Comparison of ENCODE assay signal across 15 cellular contexts in genomic region chr2:27027211-27027651, GRCh38. TPM values are rescaled to one million over a fixed set of nuclear protein-coding genes. Genes with fewer than 3 reads are reported as not detected.
A peak's percentile ranks its signal among the peaks of the same experiment; 100 is the strongest.
DNase-seq lines count a peak whose midpoint lies in the region; ATAC-seq, FAIRE-seq and TF ChIP-seq lines count a peak whose summit lies in the region.
"Had no signal": no experiment of that assay in that cellular context is flagged by ENCODE, and none has a peak within 500 bp of the region (broad histone marks: within the 10 kb centered on the region; RNA-seq: fewer than 3 reads in every experiment).

No MANE protein-coding gene starts in this region.

- H3K9me3 ChIP-seq in right atrium auricular region (no peaks in the 10 kb centered on the region), small intestine (ENCODE audit: control insufficient read depth, low read depth) (no peaks in the 10 kb centered on the region)
- H3K9me3 ChIP-seq: Peyer's patch had no signal

- H3K4me3 Mint-ChIP-seq in neural crest cell = no peak overlapping the region
- H3K4me3 Mint-ChIP-seq: CD14-positive monocyte had no signal

- H3K27ac ChIP-seq in right atrium auricular region (no peak overlapping the region), small intestine (ENCODE audit: low read depth in 1 of 2, low read length in 1 of 2) (no peak overlapping the region)
- H3K27ac ChIP-seq: Peyer's patch had no signal

- peak overlapping the region; percentile 92 for H3K27ac Mint-ChIP-seq in neural crest cell (ENCODE audit: unreplicated experiment)

- H3K36me3 ChIP-seq in right atrium auricular region = peaks cover 41% of the 10 kb centered on the region
- H3K36me3 ChIP-seq in small intestine (ENCODE audit: control insufficient read depth in 2 of 2, insufficient read depth in 2 of 2, low read length in 2 of 2) = peaks cover 0 to 2% of the 10 kb centered on the region in 2 donors

- ATAC-seq in GM18868 (IDR thresholded peaks at IDR 0.05; ENCODE audit: unreplicated experiment) = no peak
- ATAC-seq: HepG2 had no signal

- no peaks in the 10 kb centered on the region for H3K4me1 ChIP-seq in right atrium auricular region
- H3K4me1 ChIP-seq in small intestine (ENCODE audit: control insufficient read depth in 2 of 2, insufficient read depth in 1 of 2, low read depth in 1 of 2, low read length in 1 of 2) = no peaks in the 10 kb centered on the region

- no peaks in the 10 kb centered on the region for H3K27me3 Mint-ChIP-seq in neural crest cell (ENCODE audit: low read depth)

- TF ChIP-seq CTCF in right atrium auricular region (IDR thresholded peaks at IDR 0.05) (no peak), neural crest cell (conservative IDR thresholded peaks at IDR 0.05) (no peak)

- H3K4me3 ChIP-seq in right atrium auricular region (no peak overlapping the region), small intestine (ENCODE audit: low read depth in 1 of 2, low read length in 2 of 2) (no peak overlapping the region)
- H3K4me3 ChIP-seq: Peyer's patch had no signal

- no peaks in the 10 kb centered on the region for H3K9me3 Mint-ChIP-seq in neural crest cell
- H3K9me3 Mint-ChIP-seq: CD14-positive monocyte, H9 had no signal

- 91 to 96% (median 96%) methylated on average over 10 of the region's 10 CpGs for WGBS in small intestine, 3 donors

- peaks cover 21% of the 10 kb centered on the region for H3K4me1 Mint-ChIP-seq in neural crest cell

- DNase-seq in cardiac septum (ENCODE audit: low spot score) (peak; percentile 62), right atrium auricular region (ENCODE audit: low spot score) (no peak), neural crest cell (ENCODE audit: low read depth, low spot score) (no peak), small intestine (no peak)
- no peak for DNase-seq in stimulated activated CD4-positive, alpha-beta T cell treated with anti-CD3 and anti-CD28 coated beads, Interleukin-4, amount 100 ng/mL, for 1 hour
- DNase-seq: 8988T, DMS79 treated with DMSO at 0.1 percent for 48 hours, H9, KG1, NCI-H1105 treated with DMSO at 0.1 percent for 48 hours, NCI-H1694 treated with DMSO at 0.1 percent for 48 hours, Peyer's patch had no signal

- FAIRE-seq in small intestine (lab: Jason Lieb, UNC) = no peak
- FAIRE-seq: HepG2 had no signal

- peaks cover 5% of the 10 kb centered on the region for H3K36me3 Mint-ChIP-seq in neural crest cell (ENCODE audit: low read depth)

- H3K27me3 ChIP-seq in right atrium auricular region (no peaks in the 10 kb centered on the region), small intestine (ENCODE audit: control insufficient read depth in 2 of 2, insufficient read depth in 2 of 2, low read length in 2 of 2) (no peaks in the 10 kb centered on the region)
- H3K27me3 ChIP-seq: Peyer's patch had no signal

- intact Hi-C loops in cardiac septum (cut with DNase I) = no loop called here

RNA-seq across cellular contexts. Expression of gene TMEM214, which starts 5.5 kb away (rescaled TPM):
- 40.3 TPM for total RNA-seq in cardiac septum
- 10 to 100 TPM; 21.0 to 41.0 TPM for total RNA-seq in right atrium auricular region
- total RNA-seq in neural crest cell = 54.0 and 55.2 TPM in 2 replicates
- polyA plus RNA-seq in small intestine = 10 to 100 TPM; 27.5 to 50.4 (median 29.2) TPM

RNA-seq across cellular contexts. Expression of gene AGBL5, which starts 24.2 kb away (rescaled TPM):
- total RNA-seq in cardiac septum (11.7 TPM), right atrium auricular region (1 to 10 TPM; 8.1 to 9.3 TPM), neural crest cell (67.2 and 67.7 TPM in 2 replicates)
- polyA plus RNA-seq in small intestine = 10 to 100 TPM in 1 of 3 donors, 1 to 10 TPM in 2; 6.0 to 11.1 (median 6.5) TPM

RNA-seq across cellular contexts. Expression of gene OST4, which starts 44.2 kb away (rescaled TPM):
- total RNA-seq in cardiac septum (339 TPM), right atrium auricular region (100 to 1,000 TPM; 379 to 465 TPM), neural crest cell (232 and 236 TPM in 2 replicates)
- 100 to 1,000 TPM; 386 to 477 (median 407) TPM for polyA plus RNA-seq in small intestine

RNA-seq across cellular contexts. Expression of gene EMILIN1, which starts 51.2 kb away (rescaled TPM):
- total RNA-seq in cardiac septum (21.0 TPM), right atrium auricular region (10 to 100 TPM; 22.3 to 36.7 TPM), neural crest cell (22.6 and 24.1 TPM in 2 replicates)
- 10 to 100 TPM in 1 of 3 donors, 1 to 10 TPM in 1, under 1 TPM in 1; 0.67 to 23.0 (median 3.8) TPM for polyA plus RNA-seq in small intestine

RNA-seq across cellular contexts. Expression of gene MAPRE3, which starts 56.8 kb away (rescaled TPM):
- total RNA-seq in cardiac septum (43.1 TPM), right atrium auricular region (10 to 100 TPM; 20.6 to 33.4 TPM), neural crest cell (16.3 and 17.5 TPM in 2 replicates)
- 10 to 100 TPM in 1 of 3 donors, 1 to 10 TPM in 2; 2.9 to 11.1 (median 3.0) TPM for polyA plus RNA-seq in small intestine
